ENCODE assay signal across 11 cellular contexts in genomic region chr11:72172043-72172442, GRCh38. TPM values are rescaled to one million over a fixed set of nuclear protein-coding genes. Genes with fewer than 3 reads are reported as not detected.
"Had no signal": no experiment of that assay in that cellular context is flagged by ENCODE, and none has a peak within 500 bp of the region (broad histone marks: within the 10 kb centered on the region; RNA-seq: fewer than 3 reads in every experiment).

No MANE protein-coding gene starts in this region.

RNA-seq across cellular contexts. Expression of gene FOLR1, which starts 19.9 kb away (rescaled TPM):
- total RNA-seq: activated B cell treated with CpG ODN at 0.5 μM for 24 hours; activated CD4-positive, alpha-beta memory T cell treated with anti-CD3 and anti-CD28 coated beads for 36 hours; activated naive CD4-positive, alpha-beta T cell treated with anti-CD3 and anti-CD28 coated beads for 36 hours; activated naive CD4-positive, alpha-beta T cell treated with anti-CD3 and anti-CD28 coated beads, Interleukin-2, amount 50 U/mL, for 72 hours; activated T-helper 1 cell treated with anti-CD3 and anti-CD28 coated beads, Interleukin-12 subunit alpha, Interleukin-12 subunit beta, Interleukin-2, Interleukin-4 antibody, amounts not matched to agents 30 ng/mL and 10 ng/mL and 1 ng/mL, durations not matched to agents 14 hours and 24 hours and 36 hours; OCI-LY7 had no signal

RNA-seq across cellular contexts. Expression of gene FOLR3, which starts 36.5 kb away (rescaled TPM):
- total RNA-seq: activated B cell treated with CpG ODN at 0.5 μM for 24 hours; activated CD4-positive, alpha-beta memory T cell treated with anti-CD3 and anti-CD28 coated beads for 36 hours; activated naive CD4-positive, alpha-beta T cell treated with anti-CD3 and anti-CD28 coated beads for 36 hours; activated naive CD4-positive, alpha-beta T cell treated with anti-CD3 and anti-CD28 coated beads, Interleukin-2, amount 50 U/mL, for 72 hours; activated T-cell treated with anti-CD3 and anti-CD28 coated beads, Interleukin-2, amount 50 U/mL, for 4 hours; activated T-helper 1 cell treated with anti-CD3 and anti-CD28 coated beads, Interleukin-12 subunit alpha, Interleukin-12 subunit beta, Interleukin-2, Interleukin-4 antibody, amounts not matched to agents 30 ng/mL and 10 ng/mL and 1 ng/mL, durations not matched to agents 14 hours and 24 hours and 36 hours; astrocyte; body of pancreas; OCI-LY7; PC-9 had no signal

RNA-seq across cellular contexts. Expression of gene FOLR2, which starts 44.6 kb away (rescaled TPM):
- total RNA-seq: activated CD4-positive, alpha-beta memory T cell treated with anti-CD3 and anti-CD28 coated beads for 36 hours; activated naive CD4-positive, alpha-beta T cell treated with anti-CD3 and anti-CD28 coated beads for 36 hours; activated naive CD4-positive, alpha-beta T cell treated with anti-CD3 and anti-CD28 coated beads, Interleukin-2, amount 50 U/mL, for 72 hours; activated T-cell treated with anti-CD3 and anti-CD28 coated beads, Interleukin-2, amount 50 U/mL, for 4 hours; activated T-helper 1 cell treated with anti-CD3 and anti-CD28 coated beads, Interleukin-12 subunit alpha, Interleukin-12 subunit beta, Interleukin-2, Interleukin-4 antibody, amounts not matched to agents 30 ng/mL and 10 ng/mL and 1 ng/mL, durations not matched to agents 14 hours and 24 hours and 36 hours; astrocyte; MCF 10A; PC-9 had no signal
